22 cellular contexts compared by ENCODE assay signal in genomic region chr2:178309541-178309940, GRCh38.
A peak's percentile ranks its signal among the peaks of the same experiment; 100 is the strongest.
DNase-seq lines count a peak whose midpoint lies in the region; ATAC-seq and TF ChIP-seq lines count a peak whose summit lies in the region.
"Had no signal": no experiment of that assay in that cellular context is flagged by ENCODE, and none has a peak within 500 bp of the region (broad histone marks: within the 10 kb centered on the region; RNA-seq: fewer than 3 reads in every experiment).

No MANE protein-coding gene starts in this region.

- no peaks in the 10 kb centered on the region for H3K9me2 ChIP-seq in GM23248 (ENCODE audit: insufficient read depth)

- no peaks in the 10 kb centered on the region for H4K20me1 ChIP-seq in GM23248 (ENCODE audit: insufficient read depth)
- H4K20me1 ChIP-seq: BLaER1 had no signal

- intact Hi-C loops in left lung (cut with DNase I), result no loop called here

- H3K27me3 ChIP-seq in GM23248 (replicated peaks; ENCODE audit: insufficient read depth) (no peaks in the 10 kb centered on the region), left lung (no peaks in the 10 kb centered on the region)
- H3K27me3 ChIP-seq: BLaER1 had no signal

- in situ Hi-C loops in GM23248 (cut with MboI), result no loop called here

- H3K4me1 ChIP-seq in GM23248 (ENCODE audit: insufficient read depth) (no peaks in the 10 kb centered on the region), left lung (no peaks in the 10 kb centered on the region)
- H3K4me1 ChIP-seq: BLaER1 had no signal

- no peak overlapping the region for H3K27ac ChIP-seq in GM23248
- no peak overlapping the region for H3K27ac ChIP-seq in RWPE1
- H3K27ac ChIP-seq in left lung, result no peak overlapping the region
- H3K27ac ChIP-seq: BLaER1, HL-60, PC-9 had no signal

- H3K9me3 ChIP-seq in GM23248 (ENCODE audit: low read depth) (no peaks in the 10 kb centered on the region), left lung (no peaks in the 10 kb centered on the region)
- H3K9me3 ChIP-seq: BLaER1 had no signal

- ATAC-seq in left lung, result peak; percentile 27
- ATAC-seq in activated naive CD4-positive, alpha-beta T cell treated with anti-CD3 and anti-CD28 coated beads, Interleukin-2, amount 50 U/mL, for 72 hours, result no peak

- H3F3A ChIP-seq in GM23248 (ENCODE audit: insufficient read depth), result no peaks in the 10 kb centered on the region

- no peaks in the 10 kb centered on the region for H3K36me3 Mint-ChIP-seq in activated naive CD4-positive, alpha-beta T cell treated with anti-CD3 and anti-CD28 coated beads, Interleukin-2, amount 50 U/mL, for 72 hours
- H3K36me3 Mint-ChIP-seq: CD4-positive, CD25-positive, alpha-beta regulatory T cell had no signal

- H3K4me2 ChIP-seq in GM23248 (ENCODE audit: unreplicated experiment), result no peak overlapping the region
- H3K4me2 ChIP-seq: BLaER1, PC-9 had no signal

- 37 to 46% methylated on average over 2 of the region's 2 CpGs for WGBS in GM23248 (ENCODE audit: low coverage in 1 of 2, low lambda C conversion rate in 2 of 2, missing lambda C conversion rate in 2 of 2), 2 experiments

- H2AFZ ChIP-seq in GM23248, result no peak overlapping the region
- H2AFZ ChIP-seq: PC-9 had no signal

- no peak overlapping the region for H3K4me3 ChIP-seq in GM23248
- no peak overlapping the region for H3K4me3 ChIP-seq in epithelial cell of esophagus (ENCODE audit: low read length)
- H3K4me3 ChIP-seq in left lung, result no peak overlapping the region
- H3K4me3 ChIP-seq: BLaER1, PC-9 had no signal

- TF ChIP-seq CTCF in RWPE1 (conservative IDR thresholded peaks at IDR 0.05; ENCODE audit: low read depth), result no peak
- no peak for TF ChIP-seq CTCF in epithelial cell of esophagus (IDR thresholded peaks at IDR 0.05; ENCODE audit: insufficient read depth, low read depth, low read length, missing control alignments)
- no peak for TF ChIP-seq CTCF in left lung (IDR thresholded peaks at IDR 0.05)

- H3K27ac Mint-ChIP-seq in activated naive CD4-positive, alpha-beta T cell treated with anti-CD3 and anti-CD28 coated beads, Interleukin-2, amount 50 U/mL, for 72 hours, result no peak overlapping the region
- H3K27ac Mint-ChIP-seq: CD4-positive, CD25-positive, alpha-beta regulatory T cell had no signal

- H3K79me2 ChIP-seq in GM23248 (ENCODE audit: insufficient read depth), result no peaks in the 10 kb centered on the region

- CTCF ChIA-PET in RWPE1 (lab: Yijun Ruan, JAX), result interaction anchor here (0.6 to 1.2 kb wide), 2 partner anchors 100 to 105 kb away, joined by 5 to 7 read pairs; no protein-coding TSS in a partner anchor

- H3K36me3 ChIP-seq in GM23248 (ENCODE audit: low read depth), result no peaks in the 10 kb centered on the region
- no peaks in the 10 kb centered on the region for H3K36me3 ChIP-seq in left lung
- H3K36me3 ChIP-seq: BLaER1 had no signal

- no peaks in the 10 kb centered on the region for H3K9me3 Mint-ChIP-seq in activated naive CD4-positive, alpha-beta T cell treated with anti-CD3 and anti-CD28 coated beads, Interleukin-2, amount 50 U/mL, for 72 hours

- H3K9ac ChIP-seq in GM23248, result no peak overlapping the region
- H3K9ac ChIP-seq: BLaER1 had no signal

- POLR2A ChIA-PET in RWPE1 (lab: Yijun Ruan, JAX; ENCODE audit: low non-redundant PET), result no interaction called here

- DNase-seq in GM23248 (peak; percentile 22), RWPE1 (ENCODE audit: low spot score) (peak; percentile 23), epithelial cell of esophagus (ENCODE audit: low read depth) (peak; percentile 72), left lung (no peak), COLO668 (lab: John Stamatoyannopoulos, UW; ENCODE audit: unreplicated experiment) (no peak), amygdala (lab: John Stamatoyannopoulos, UW) (no peak)
- DNase-seq in activated naive CD4-positive, alpha-beta T cell treated with Interleukin-2 at 50 U/mL for 16 hours, result no peak
- DNase-seq in activated naive CD4-positive, alpha-beta T cell treated with anti-CD3 and anti-CD28 coated beads, Interleukin-2, amount 50 U/mL, for 72 hours (ENCODE audit: low spot score in 2 of 2), result no peak
- DNase-seq: CD4-positive, CD25-positive, alpha-beta regulatory T cell; Karpas-422; MV-4-11; NCI-H1105; NCI-H1436 treated with DMSO at 0.1 percent for 48 hours; NCI-H187 treated with DMSO at 0.1 percent for 48 hours; NCI-H2107; NCI-H524; NCI-H774; NK-92 treated with Interleukin-12 subunit alpha and Interleukin-12 subunit beta, amount 100 ng/mL, for 24 hours; SHP77 had no signal

Comparison
In these comparisons a context has a peak if more than half of its experiments do, and no peak if none do; other contexts are left out.
1. DNase-seq: peak in GM23248 (single experiment), RWPE1 (single experiment) and epithelial cell of esophagus (single experiment); none in left lung (0 of 2), activated naive CD4-positive, alpha-beta T cell treated with Interleukin-2 at 50 U/mL for 16 hours (single experiment), activated naive CD4-positive, alpha-beta T cell treated with anti-CD3 and anti-CD28 coated beads, Interleukin-2, amount 50 U/mL, for 72 hours (0 of 2), COLO668 (single experiment) and amygdala (0 of 56).